13 cellular contexts compared by ENCODE assay signal in genomic region chr3:172098698-172099494, GRCh38. TPM values are rescaled to one million over a fixed set of nuclear protein-coding genes. Genes with fewer than 3 reads are reported as not detected.
DNase-seq lines count a peak whose midpoint lies in the region; ATAC-seq and TF ChIP-seq lines count a peak whose summit lies in the region.
"Had no signal": no experiment of that assay in that cellular context is flagged by ENCODE, and none has a peak within 500 bp of the region (broad histone marks: within the 10 kb centered on the region; RNA-seq: fewer than 3 reads in every experiment).

No MANE protein-coding gene starts in this region.

- 61% methylated on average over 9 of the region's 9 CpGs for whole genome bisulfite sequencing in smooth muscle cell (ENCODE audit: low lambda C conversion rate)

- H3K27me3 Mint-ChIP-seq in T-helper 17 cell: no peaks in the 10 kb centered on the region

- peak overlapping the region; percentile 52 for H3K4me2 ChIP-seq in smooth muscle cell

- no peak overlapping the region for H3K4me3 ChIP-seq in smooth muscle cell
- H3K4me3 ChIP-seq: lung, SK-N-MC had no signal

- ATAC-seq in T-helper 17 cell: no peak
- ATAC-seq: esophagus mucosa; stimulated activated memory B cell treated with anti-CD40 and anti-IgM and Interleukin-4, amounts not matched to agents 10 μg/mL and 1 μg/mL and 100 μg/mL, for 72 hours had no signal

- peaks cover 99% of the 10 kb centered on the region for H4K20me1 ChIP-seq in smooth muscle cell (ENCODE audit: low read depth)

- DNase-seq in NCI-H1092 (lab: John Stamatoyannopoulos, UW) (peak; percentile 44), T-helper 17 cell (no peak), iPS-NIHi7 (ENCODE audit: extremely low spot score) (peak; percentile 52), smooth muscle cell (lab: John Stamatoyannopoulos, UW; ENCODE audit: unreplicated experiment) (no peak), GDM1 (lab: John Stamatoyannopoulos, UW) (no peak), GM13977 (ENCODE audit: low spot score) (no peak)
- no peak for DNase-seq in activated CD4-positive, alpha-beta T cell treated with anti-CD3 and anti-CD28 coated beads, Interleukin-2, amount 50 U/mL, for 4 hours
- DNase-seq: NCI-H1930; stimulated activated CD4-positive, alpha-beta T cell treated with anti-CD3 and anti-CD28 coated beads, Interleukin-12 subunit alpha, Interleukin-12 subunit beta, amount 100 ng/mL, for 4 hours had no signal

- peak overlapping the region; percentile 93 for H3K27ac ChIP-seq in smooth muscle cell (ENCODE audit: low read depth)
- H3K27ac ChIP-seq: SK-N-MC had no signal

- no peaks in the 10 kb centered on the region for H3K36me3 Mint-ChIP-seq in T-helper 17 cell (ENCODE audit: low read depth)
- H3K36me3 Mint-ChIP-seq: stimulated activated memory B cell treated with anti-CD40 and anti-IgM and Interleukin-4, amounts not matched to agents 10 μg/mL and 1 μg/mL and 100 μg/mL, for 72 hours had no signal

- no peak for TF ChIP-seq CTCF in smooth muscle cell (IDR thresholded peaks at IDR 0.05; ENCODE audit: borderline replicate concordance, insufficient read depth, poor library complexity, severe bottlenecking)
- TF ChIP-seq CTCF in GM13977 (IDR thresholded peaks at IDR 0.05; ENCODE audit: extremely low read depth, insufficient read depth, missing control alignments): no peak

- H3F3A ChIP-seq in smooth muscle cell (ENCODE audit: low read depth): peaks cover 53% of the 10 kb centered on the region

- H3K27ac Mint-ChIP-seq in T-helper 17 cell: peak overlapping the region; percentile 82
- H3K27ac Mint-ChIP-seq: stimulated activated memory B cell treated with anti-CD40 and anti-IgM and Interleukin-4, amounts not matched to agents 10 μg/mL and 1 μg/mL and 100 μg/mL, for 72 hours had no signal

- H3K4me1 ChIP-seq in smooth muscle cell (ENCODE audit: low read depth): peaks cover 59% of the 10 kb centered on the region

- in situ Hi-C loops in GM13977 (cut with MboI; ENCODE audit: low pct_unique_long_range_greater_than_20kb, low sequenced_read_pairs, unreplicated experiment): no loop called here

- no peak overlapping the region for H3K4me3 Mint-ChIP-seq in T-helper 17 cell
- H3K4me3 Mint-ChIP-seq: stimulated activated memory B cell treated with anti-CD40 and anti-IgM and Interleukin-4, amounts not matched to agents 10 μg/mL and 1 μg/mL and 100 μg/mL, for 72 hours had no signal

- no peaks in the 10 kb centered on the region for H3K27me3 ChIP-seq in smooth muscle cell (ENCODE audit: low read depth)

- H3K36me3 ChIP-seq in smooth muscle cell (ENCODE audit: low read depth): no peaks in the 10 kb centered on the region

- H3K79me2 ChIP-seq in smooth muscle cell (ENCODE audit: low read depth): peaks cover 97% of the 10 kb centered on the region

- no peak overlapping the region for H2AFZ ChIP-seq in smooth muscle cell (ENCODE audit: low read depth)

- H3K9me3 ChIP-seq in T-helper 17 cell (ENCODE audit: control insufficient read depth, low read length, poor library complexity, severe bottlenecking): no peaks in the 10 kb centered on the region
- H3K9me3 ChIP-seq in smooth muscle cell (replicated peaks; ENCODE audit: low read depth): no peaks in the 10 kb centered on the region

- no peak overlapping the region for H3K9ac ChIP-seq in smooth muscle cell (ENCODE audit: low read depth)

- peaks cover 45% of the 10 kb centered on the region for H3K4me1 Mint-ChIP-seq in T-helper 17 cell

RNA-seq across cellular contexts. Expression of gene FNDC3B, which starts 59.5 kb away (rescaled TPM):
- total RNA-seq in T-helper 17 cell (10 to 100 TPM; 27.0 to 41.6 TPM), smooth muscle cell (265 and 294 TPM in 2 replicates)
- polyA plus RNA-seq in smooth muscle cell: 149 and 161 TPM in 2 replicates

Comparison
In these comparisons a context has a peak if more than half of its experiments do, and no peak if none do; other contexts are left out.
1. DNase-seq: peak in NCI-H1092 (single experiment) and iPS-NIHi7 (single experiment); none in T-helper 17 cell (0 of 3), smooth muscle cell (single experiment), GDM1 (single experiment), GM13977 (single experiment) and activated CD4-positive, alpha-beta T cell treated with anti-CD3 and anti-CD28 coated beads, Interleukin-2, amount 50 U/mL, for 4 hours (0 of 2).